ENCODE assay signal across 10 cellular contexts in the genomic region with DNA sequence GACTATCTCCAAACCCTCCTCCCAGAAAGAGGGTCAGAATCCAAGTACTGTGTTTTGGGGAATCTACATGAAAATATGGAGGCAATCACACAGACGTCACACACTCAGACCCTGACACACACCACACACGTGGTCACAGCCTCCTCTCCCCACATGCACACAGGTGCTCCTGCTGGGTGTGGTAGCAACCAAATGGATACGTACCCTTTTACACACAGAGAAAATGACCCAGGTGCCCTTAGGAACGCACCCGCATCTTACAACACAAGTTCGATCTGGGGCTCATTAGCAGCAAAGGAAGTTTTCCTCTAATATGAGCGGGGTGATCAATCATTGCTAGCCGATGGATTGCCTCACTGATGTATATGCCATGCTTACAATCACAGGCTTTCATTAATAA.
"Had no signal": no experiment of that assay in that cellular context is flagged by ENCODE, and none has a peak within 500 bp of the region (broad histone marks: within the 10 kb centered on the region; RNA-seq: fewer than 3 reads in every experiment).

No MANE protein-coding gene starts in this region.

- H3K4me3 ChIP-seq: GM23248, HAP-1 had no signal

- ATAC-seq: HCT116, HepG2 had no signal

- H3K9me3 ChIP-seq: HAP-1 had no signal

- H3K36me3 Mint-ChIP-seq: IgD-negative memory B cell had no signal

- DNase-seq: GM23248, GOT3, H7, HFFc6, KBM-7 had no signal

- H3K27ac ChIP-seq: GM23248, HL-60 had no signal

- H3K27ac Mint-ChIP-seq: HFFc6, IgD-negative memory B cell had no signal

- H3K4me3 Mint-ChIP-seq: HFFc6, IgD-negative memory B cell had no signal

- H3K9me3 Mint-ChIP-seq: HFFc6 had no signal

- H3K36me3 ChIP-seq: HAP-1 had no signal

- H3K27me3 Mint-ChIP-seq: IgD-negative memory B cell had no signal
